13 cellular contexts compared by ENCODE assay signal in the genomic region with DNA sequence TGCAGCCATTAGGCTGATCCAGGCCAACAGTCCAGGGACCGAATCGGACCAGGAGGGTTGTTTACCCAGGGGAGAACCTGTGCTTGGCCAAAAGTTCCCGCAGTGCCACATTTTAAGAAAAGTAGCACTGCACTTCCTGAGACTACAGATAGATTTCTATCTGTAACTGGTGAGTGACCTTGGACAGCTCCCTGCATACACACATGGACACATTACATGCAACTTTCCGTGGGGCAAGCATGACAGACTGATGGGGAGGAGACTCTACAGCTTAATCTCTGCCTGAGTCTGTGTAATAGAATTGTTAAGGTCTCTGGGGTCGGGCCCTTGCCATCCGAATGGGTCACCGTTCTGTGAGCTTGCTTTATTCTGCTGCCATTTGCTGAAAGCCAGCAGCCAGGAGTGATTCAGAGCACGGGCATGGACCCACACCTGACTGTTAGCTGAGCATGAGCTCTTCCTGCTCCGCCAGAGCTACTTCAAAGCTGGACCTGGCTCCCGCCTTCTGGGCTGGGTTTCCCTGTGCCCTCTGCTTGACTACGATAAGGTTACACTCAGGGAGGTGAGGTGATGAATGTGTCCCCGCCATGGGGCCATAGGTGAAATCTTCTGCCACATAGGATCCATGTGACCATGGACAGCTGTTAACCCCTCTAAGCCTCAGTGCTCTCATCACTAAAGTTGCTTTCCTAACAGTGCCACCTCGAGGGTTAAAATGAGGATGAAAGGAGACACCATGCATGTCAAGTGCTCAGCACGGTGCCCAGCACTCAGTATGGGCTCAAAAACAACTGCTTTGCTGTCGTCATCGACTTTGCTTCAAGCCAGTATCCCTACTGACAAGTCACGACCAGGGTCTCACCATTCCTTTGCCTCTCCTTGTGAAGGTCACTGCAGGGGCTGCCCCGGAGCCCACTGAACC.
DNase-seq lines count a peak whose midpoint lies in the region; ATAC-seq and TF ChIP-seq lines count a peak whose summit lies in the region.
"Had no signal": no experiment of that assay in that cellular context is flagged by ENCODE, and none has a peak within 500 bp of the region (broad histone marks: within the 10 kb centered on the region; RNA-seq: fewer than 3 reads in every experiment).

No MANE protein-coding gene starts in this region.

- H3K9me3 ChIP-seq in WERI-Rb-1 (ENCODE audit: severe bottlenecking) (no peaks in the 10 kb centered on the region), right atrium auricular region (no peaks in the 10 kb centered on the region)

- H3K27me3 ChIP-seq in WERI-Rb-1 (ENCODE audit: insufficient read depth, low read depth, severe bottlenecking): no peaks in the 10 kb centered on the region
- H3K27me3 ChIP-seq in right atrium auricular region: no peaks in the 10 kb centered on the region

- H3K36me3 ChIP-seq in WERI-Rb-1 (no peaks in the 10 kb centered on the region), right atrium auricular region (no peaks in the 10 kb centered on the region)

- H3K4me1 Mint-ChIP-seq in activated T-helper 2 cell treated with anti-CD3 and anti-CD28 coated beads, Interferon-gamma antibody, Interleukin-2, Interleukin-4, amounts not matched to agents 10 μg/mL and 5 μg/mL and 100 μg/mL, durations not matched to agents 14 hours and 24 hours and 36 hours (ENCODE audit: low read depth): no peaks in the 10 kb centered on the region
- H3K4me1 Mint-ChIP-seq: stimulated activated naive CD8-positive, alpha-beta T cell treated with anti-CD3 and anti-CD28 coated beads, Interleukin-15, amount 100 ng/mL, for 72 hours had no signal

- H3K27me3 Mint-ChIP-seq in activated T-helper 2 cell treated with anti-CD3 and anti-CD28 coated beads, Interferon-gamma antibody, Interleukin-2, Interleukin-4, amounts not matched to agents 10 μg/mL and 5 μg/mL and 100 μg/mL, durations not matched to agents 14 hours and 24 hours and 36 hours (ENCODE audit: low read depth): peaks cover 19% of the 10 kb centered on the region

- no peak for ATAC-seq in HG02759 (IDR thresholded peaks at IDR 0.05; ENCODE audit: unreplicated experiment)
- ATAC-seq: stimulated activated naive CD8-positive, alpha-beta T cell treated with anti-CD3 and anti-CD28 coated beads, Interleukin-15, amount 100 ng/mL, for 72 hours had no signal

- H3K27ac ChIP-seq in WERI-Rb-1 (no peak overlapping the region), right atrium auricular region (no peak overlapping the region)

- intact Hi-C loops in activated T-helper 2 cell treated with anti-CD3 and anti-CD28 coated beads, Interferon-gamma antibody, Interleukin-2, Interleukin-4, amounts not matched to agents 10 μg/mL and 5 μg/mL and 100 μg/mL, durations not matched to agents 14 hours and 24 hours and 36 hours (cut with micrococcal nuclease): no loop called here

- H3K27ac Mint-ChIP-seq in activated T-helper 2 cell treated with anti-CD3 and anti-CD28 coated beads, Interferon-gamma antibody, Interleukin-2, Interleukin-4, amounts not matched to agents 10 μg/mL and 5 μg/mL and 100 μg/mL, durations not matched to agents 14 hours and 24 hours and 36 hours: no peak overlapping the region
- H3K27ac Mint-ChIP-seq: stimulated activated naive CD8-positive, alpha-beta T cell treated with anti-CD3 and anti-CD28 coated beads, Interleukin-15, amount 100 ng/mL, for 72 hours had no signal

- no peaks in the 10 kb centered on the region for H3K36me3 Mint-ChIP-seq in activated T-helper 2 cell treated with anti-CD3 and anti-CD28 coated beads, Interferon-gamma antibody, Interleukin-2, Interleukin-4, amounts not matched to agents 10 μg/mL and 5 μg/mL and 100 μg/mL, durations not matched to agents 14 hours and 24 hours and 36 hours (ENCODE audit: low read depth)

- H3K9me3 Mint-ChIP-seq in activated T-helper 2 cell treated with anti-CD3 and anti-CD28 coated beads, Interferon-gamma antibody, Interleukin-2, Interleukin-4, amounts not matched to agents 10 μg/mL and 5 μg/mL and 100 μg/mL, durations not matched to agents 14 hours and 24 hours and 36 hours: no peaks in the 10 kb centered on the region

- peak; percentile 27; the same call in 1 of the 2 replicates for TF ChIP-seq CTCF in WERI-Rb-1 (IDR thresholded peaks at IDR 0.05; ENCODE audit: low read depth, low read length)
- TF ChIP-seq CTCF in right atrium auricular region (IDR thresholded peaks at IDR 0.05): no peak

- H3K4me3 ChIP-seq in WERI-Rb-1 (ENCODE audit: low read depth, low read length): no peak overlapping the region
- no peak overlapping the region for H3K4me3 ChIP-seq in right atrium auricular region

- no peak overlapping the region for H3K4me3 Mint-ChIP-seq in activated T-helper 2 cell treated with anti-CD3 and anti-CD28 coated beads, Interferon-gamma antibody, Interleukin-2, Interleukin-4, amounts not matched to agents 10 μg/mL and 5 μg/mL and 100 μg/mL, durations not matched to agents 14 hours and 24 hours and 36 hours (ENCODE audit: low read depth)
- H3K4me3 Mint-ChIP-seq: naive thymus-derived CD8-positive, alpha-beta T cell; stimulated activated naive CD8-positive, alpha-beta T cell treated with anti-CD3 and anti-CD28 coated beads, Interleukin-15, amount 100 ng/mL, for 72 hours had no signal

- peak; percentile 27 for DNase-seq in ELR (ENCODE audit: low read depth)
- peak; percentile 30 for DNase-seq in NAMALWA (ENCODE audit: low spot score)
- peak; percentile 50 for DNase-seq in WERI-Rb-1
- DNase-seq in iPS-NIHi11 (ENCODE audit: low spot score): peak; percentile 25
- no peak for DNase-seq in activated T-helper 2 cell treated with anti-CD3 and anti-CD28 coated beads, Interferon-gamma antibody, Interleukin-2, Interleukin-4, amounts not matched to agents 10 μg/mL and 5 μg/mL and 100 μg/mL, durations not matched to agents 14 hours and 24 hours and 36 hours (ENCODE audit: low spot score)
- DNase-seq in right atrium auricular region (ENCODE audit: low spot score): no peak
- no peak for DNase-seq in activated CD4-positive, alpha-beta T cell treated with anti-CD3 and anti-CD28 coated beads, Interleukin-2, amount 50 U/mL, for 4 hours
- DNase-seq: activated T-cell treated with anti-CD3 and anti-CD28 coated beads for 4 hours; hypothalamus; naive thymus-derived CD8-positive, alpha-beta T cell; NCI-H226; stimulated activated naive CD8-positive, alpha-beta T cell treated with anti-CD3 and anti-CD28 coated beads, Interleukin-15, amount 100 ng/mL, for 72 hours had no signal

- no peaks in the 10 kb centered on the region for H3K4me1 ChIP-seq in right atrium auricular region

Comparison
In these comparisons a context has a peak if more than half of its experiments do, and no peak if none do; other contexts are left out.
1. DNase-seq: peak in ELR (single experiment), NAMALWA (single experiment), WERI-Rb-1 (single experiment) and iPS-NIHi11 (single experiment); none in activated T-helper 2 cell treated with anti-CD3 and anti-CD28 coated beads, Interferon-gamma antibody, Interleukin-2, Interleukin-4, amounts not matched to agents 10 μg/mL and 5 μg/mL and 100 μg/mL, durations not matched to agents 14 hours and 24 hours and 36 hours (single experiment), right atrium auricular region (single experiment) and activated CD4-positive, alpha-beta T cell treated with anti-CD3 and anti-CD28 coated beads, Interleukin-2, amount 50 U/mL, for 4 hours (0 of 2).